8 cellular contexts compared by ENCODE assay signal in genomic region chr5:141369994-141370848, GRCh38. TPM values are rescaled to one million over a fixed set of nuclear protein-coding genes. Genes with fewer than 3 reads are reported as not detected.
DNase-seq lines count a peak whose midpoint lies in the region; ATAC-seq, FAIRE-seq and TF ChIP-seq lines count a peak whose summit lies in the region.

TSS of gene PCDHGB3 (plus strand) at chr5:141370242. CDS start at chr5:141370395, 153 bp downstream.

- peaks cover 30% of the 10 kb centered on the region for H3K9me3 Mint-ChIP-seq in activated CD4-positive, alpha-beta memory T cell treated with anti-CD3 and anti-CD28 coated beads for 36 hours

- TF ChIP-seq POLR2A in A549 (IDR thresholded peaks at IDR 0.05; ENCODE audit: low read length): no peak

- H3K4me3 Mint-ChIP-seq in activated CD4-positive, alpha-beta memory T cell treated with anti-CD3 and anti-CD28 coated beads for 36 hours: peak within 1 kb of the TSS; percentile 68

- WGBS in A549 (ENCODE audit: missing lambda C conversion rate): 49% methylated on average over 32 of the region's 32 CpGs

- H3K27ac Mint-ChIP-seq in activated CD4-positive, alpha-beta memory T cell treated with anti-CD3 and anti-CD28 coated beads for 36 hours: no peak within 1 kb of the TSS

- POLR2A ChIA-PET in A549 (lab: Yijun Ruan, JAX): interaction anchor here (0.6 to 1.7 kb wide), 5 partner anchors 13 to 606 kb away, joined by 3 to 8 read pairs (median 4); partner anchors contain the start of genes PCDHGA7 and TAF7
- POLR2A ChIA-PET in activated CD4-positive, alpha-beta memory T cell treated with anti-CD3 and anti-CD28 coated beads for 36 hours (lab: Charles Lee): interaction anchor here (0.7 kb wide), 1 partner anchor 194 kb away, joined by 3 read pairs; no protein-coding TSS in a partner anchor

- H3K9me3 ChIP-seq in A549 (peaks cover 55% of the 10 kb centered on the region), cardiac muscle cell (ENCODE audit: low read depth) (no peaks in the 10 kb centered on the region)

- H3K4me3 ChIP-seq in A549 (peak within 1 kb of the TSS; percentile 29), cardiac muscle cell (no peak within 1 kb of the TSS)

- ATAC-seq in A549: peak; percentile 90 to 96
- ATAC-seq in GM18861 (IDR thresholded peaks at IDR 0.05; ENCODE audit: unreplicated experiment): peak; percentile 92
- ATAC-seq in HG03175 (IDR thresholded peaks at IDR 0.05; ENCODE audit: unreplicated experiment): peak; percentile 87
- no peak for ATAC-seq in HG03571 (IDR thresholded peaks at IDR 0.05; ENCODE audit: unreplicated experiment)

- H3K4me1 Mint-ChIP-seq in activated CD4-positive, alpha-beta memory T cell treated with anti-CD3 and anti-CD28 coated beads for 36 hours (ENCODE audit: low read depth): peaks cover 5% of the 10 kb centered on the region

- intact Hi-C loops in activated CD4-positive, alpha-beta memory T cell treated with anti-CD3 and anti-CD28 coated beads for 36 hours (cut with micrococcal nuclease): loop anchor here (10.0 kb wide), 1 partner anchor 45 kb away; the partner anchor contains the start of genes PCDHGA10 and PCDHGB7

- H3K27ac ChIP-seq in A549: peak within 1 kb of the TSS; percentile 2 to 54; a peak in 2 of 6 replicates
- H3K27ac ChIP-seq in cardiac muscle cell: no peak within 1 kb of the TSS

- H3K27me3 Mint-ChIP-seq in activated CD4-positive, alpha-beta memory T cell treated with anti-CD3 and anti-CD28 coated beads for 36 hours: peaks cover 48% of the 10 kb centered on the region

- peak within 1 kb of the TSS; percentile 60 for H3K4me2 ChIP-seq in A549

- no peaks in the 10 kb centered on the region for H3K4me1 ChIP-seq in A549
- H3K4me1 ChIP-seq in cardiac muscle cell (ENCODE audit: low read depth): no peaks in the 10 kb centered on the region

- FAIRE-seq in A549 (lab: Jason Lieb, UNC): no peak

- CTCF ChIA-PET in A549 (lab: Yijun Ruan, JAX): interaction anchor here (0.5 to 3.5 kb wide), 27 partner anchors 10 to 587 kb away, joined by 3 to 21 read pairs (median 4); partner anchors contain the start of genes PCDHGA7, PCDHGA8, PCDHGB1 and PCDHGB4
- CTCF ChIA-PET in activated CD4-positive, alpha-beta memory T cell treated with anti-CD3 and anti-CD28 coated beads for 36 hours (lab: Charles Lee): interaction anchor here (0.7 to 2.8 kb wide), 20 partner anchors 10 to 197 kb away, joined by 3 to 25 read pairs (median 4); partner anchors contain the start of genes PCDHB9, PCDHGA10, PCDHGA12 and PCDHGB2

- TF ChIP-seq RAD21 in A549 (conservative IDR thresholded peaks at IDR 0.05 in 1 of 2, IDR thresholded peaks at IDR 0.05 in 1 of 2): peak; percentile 50 to 52

- peak in 1 of 2 experiments; percentile 55 for DNase-seq in A549 (ENCODE audit: low read depth in 1 of 2, low spot score in 1 of 2)
- DNase-seq in activated CD4-positive, alpha-beta memory T cell treated with anti-CD3 and anti-CD28 coated beads for 36 hours: peak; percentile 55
- peak in 1 of 2 donors; percentile 62 for DNase-seq in cardiac muscle cell (ENCODE audit: low read depth in 1 of 2, low spot score in 1 of 2)
- DNase-seq in superior temporal gyrus (ENCODE audit: extremely low spot score): peak; percentile 13
- no peak for DNase-seq in NCI-H1105 treated with DMSO at 0.1 percent for 48 hours (lab: John Stamatoyannopoulos, UW)

- H3K27me3 ChIP-seq in cardiac muscle cell: no peaks in the 10 kb centered on the region

- peaks cover 28% of the 10 kb centered on the region for H3K36me3 Mint-ChIP-seq in activated CD4-positive, alpha-beta memory T cell treated with anti-CD3 and anti-CD28 coated beads for 36 hours

- no peak for TF ChIP-seq EP300 in A549 (IDR thresholded peaks at IDR 0.05)

- peak; percentile 28; the same call in 2 of the 3 replicates for TF ChIP-seq CTCF in A549 (IDR thresholded peaks at IDR 0.05)
- peak; percentile 42 for TF ChIP-seq CTCF in cardiac muscle cell (IDR thresholded peaks at IDR 0.05; ENCODE audit: low read depth, low read length)

- H3K36me3 ChIP-seq in cardiac muscle cell: no peaks in the 10 kb centered on the region

TF ChIP-seq in A549, 52 proteins besides CTCF, POLR2A, EP300 and RAD21:
- TF ChIP-seq MAZ (IDR thresholded peaks at IDR 0.05; ENCODE audit: borderline replicate concordance, low read depth, low read length): no peak
- TF ChIP-seq E2F6 (IDR thresholded peaks at IDR 0.05; ENCODE audit: borderline replicate concordance, low read depth): no peak
- no peak for TF ChIP-seq RFX5 (IDR thresholded peaks at IDR 0.05)
- no peak for TF ChIP-seq BHLHE40 (IDR thresholded peaks at IDR 0.05; ENCODE audit: low read depth, low read length)
- no peak for TF ChIP-seq NFE2L2 (conservative IDR thresholded peaks at IDR 0.05; ENCODE audit: low read length)
- TF ChIP-seq SMC3 (IDR thresholded peaks at IDR 0.05): no peak
- no peak for TF ChIP-seq EHMT2 (IDR thresholded peaks at IDR 0.05; ENCODE audit: low read depth)
- no peak for TF ChIP-seq KDM1A (IDR thresholded peaks at IDR 0.05; ENCODE audit: low read depth)
- no peak for TF ChIP-seq KDM5A (IDR thresholded peaks at IDR 0.05)
- no peak for TF ChIP-seq RNF2 (IDR thresholded peaks at IDR 0.05; ENCODE audit: borderline replicate concordance, low read depth)
- no peak for TF ChIP-seq MAFK (IDR thresholded peaks at IDR 0.05; ENCODE audit: partially characterized antibody)
- TF ChIP-seq ZFP36 (IDR thresholded peaks at IDR 0.05; ENCODE audit: borderline replicate concordance, partially characterized antibody): no peak
- no peak for TF ChIP-seq ESRRA (IDR thresholded peaks at IDR 0.05; ENCODE audit: borderline replicate concordance, low read length)
- no peak for TF ChIP-seq HOXA7 (CRISPR knock-in tag; IDR thresholded peaks at IDR 0.05)
- TF ChIP-seq FOSB (CRISPR knock-in tag; IDR thresholded peaks at IDR 0.05): no peak
- no peak for TF ChIP-seq MAX (IDR thresholded peaks at IDR 0.05)
- TF ChIP-seq GATA3 (IDR thresholded peaks at IDR 0.05; ENCODE audit: borderline replicate concordance): no peak
- no peak for TF ChIP-seq JUN (IDR thresholded peaks at IDR 0.05)

RNA-seq across cellular contexts. Expression of gene PCDHGB3, which starts in this region (rescaled TPM):
- 1.1 and 1.2 TPM in 2 replicates for polyA plus RNA-seq in A549 (2011; rRNA removed)
- polyA plus RNA-seq in A549 (2012; cell fraction: cytosol; rRNA removed): 0.29 and 0.40 TPM in 2 replicates
- 1.8 and 2.0 TPM in 2 replicates for polyA plus RNA-seq in A549 (2012; cell fraction: nucleus; rRNA removed)
- 0.16 to 0.44 TPM (median 0.28 TPM) in 3 replicates for polyA plus RNA-seq in A549 (2017; fragmentation: RNase III; extraction: RNeasy Plus Mini Kit Qiagen cat#74134 plus additional on column Dnase treatment)
- polyA minus RNA-seq in A549 (2011; rRNA and poly(A)+ RNA removed): 4.0 and 4.4 TPM in 2 replicates
- under 1 TPM in 1 of 2 experiments, not detected in 1; 0.10 TPM for total RNA-seq in activated CD4-positive, alpha-beta memory T cell treated with anti-CD3 and anti-CD28 coated beads for 36 hours
- 0.71 and 1.2 TPM in 2 replicates for total RNA-seq in cardiac muscle cell
- polyA plus RNA-seq in cardiac muscle cell: 0.27 TPM in 1 of 2 replicates, not detected in the other

Comparison
In these comparisons a context has a peak if more than half of its experiments do, and no peak if none do; other contexts are left out.
1. Peak in DNase-seq in activated CD4-positive, alpha-beta memory T cell treated with anti-CD3 and anti-CD28 coated beads for 36 hours; RNA of the gene not detected or under 1 TPM.